ENCODE assay signal across 12 cellular contexts in the genomic region with DNA sequence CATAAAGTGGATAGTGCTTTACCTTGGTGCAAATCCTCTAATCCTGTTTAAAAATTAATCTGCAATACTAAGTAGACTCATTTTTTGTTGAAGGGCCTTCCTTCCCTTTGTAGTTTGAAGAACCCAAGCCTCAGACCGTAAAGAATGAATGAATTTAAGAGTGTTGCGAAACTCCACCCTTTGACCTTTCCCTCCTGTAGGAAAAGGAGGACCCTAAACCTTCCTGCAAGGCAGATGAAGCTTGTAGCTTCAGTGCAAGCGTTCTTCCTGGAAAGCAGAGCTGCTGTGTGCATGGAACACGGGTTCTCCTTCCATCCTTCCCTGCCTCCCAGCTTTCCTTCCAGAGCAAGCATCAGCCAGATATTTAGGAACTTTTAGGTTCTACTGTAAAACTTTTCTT. TPM values are rescaled to one million over a fixed set of nuclear protein-coding genes. Genes with fewer than 3 reads are reported as not detected.
DNase-seq lines count a peak whose midpoint lies in the region; TF ChIP-seq lines count a peak whose summit lies in the region.
"Had no signal": no experiment of that assay in that cellular context is flagged by ENCODE, and none has a peak within 500 bp of the region (broad histone marks: within the 10 kb centered on the region; RNA-seq: fewer than 3 reads in every experiment).

No MANE protein-coding gene starts in this region.

- H3K36me3 Mint-ChIP-seq in activated CD4-positive, alpha-beta memory T cell treated with anti-CD3 and anti-CD28 coated beads, Interleukin-2, amount 10 ng/mL, durations not matched to agents 7 days and 5 days (ENCODE audit: low read depth) = no peaks in the 10 kb centered on the region
- peaks cover 2% of the 10 kb centered on the region for H3K36me3 Mint-ChIP-seq in activated CD4-positive, alpha-beta memory T cell treated with anti-CD3 and anti-CD28 coated beads for 36 hours
- H3K36me3 Mint-ChIP-seq in glutamatergic neuron (ENCODE audit: unreplicated experiment) = no peaks in the 10 kb centered on the region

- no peaks in the 10 kb centered on the region for H3K36me3 ChIP-seq in SK-N-MC (ENCODE audit: insufficient read depth, low read length)
- H3K36me3 ChIP-seq in skeletal muscle tissue (ENCODE audit: control insufficient read depth in 3 of 3, insufficient read depth in 3 of 3, low read length in 3 of 3) = no peaks in the 10 kb centered on the region

- CTCF ChIA-PET in activated CD4-positive, alpha-beta memory T cell treated with anti-CD3 and anti-CD28 coated beads, Interleukin-2, amount 10 ng/mL, durations not matched to agents 7 days and 5 days (lab: Charles Lee) = interaction anchor here (1.0 to 3.2 kb wide), 3 partner anchors 12 to 45 kb away, joined by 5 to 23 read pairs (median 12); no protein-coding TSS in a partner anchor
- CTCF ChIA-PET in activated CD4-positive, alpha-beta memory T cell treated with anti-CD3 and anti-CD28 coated beads for 36 hours (lab: Charles Lee) = interaction anchor here (5.0 kb wide), 1 partner anchor 11 kb away, joined by 35 read pairs; no protein-coding TSS in a partner anchor

- H3K27ac Mint-ChIP-seq in activated CD4-positive, alpha-beta memory T cell treated with anti-CD3 and anti-CD28 coated beads, Interleukin-2, amount 10 ng/mL, durations not matched to agents 7 days and 5 days = no peak overlapping the region
- H3K27ac Mint-ChIP-seq in activated CD4-positive, alpha-beta memory T cell treated with anti-CD3 and anti-CD28 coated beads for 36 hours = no peak overlapping the region
- peak overlapping the region; percentile 75 for H3K27ac Mint-ChIP-seq in glutamatergic neuron (ENCODE audit: unreplicated experiment)

- intact Hi-C loops in activated CD4-positive, alpha-beta memory T cell treated with anti-CD3 and anti-CD28 coated beads for 36 hours (cut with micrococcal nuclease) = loop anchor here (5.0 kb wide), 1 partner anchor 1456 kb away; the partner anchor contains the start of gene NAPG

- peaks cover 22% of the 10 kb centered on the region for H3K4me1 Mint-ChIP-seq in activated CD4-positive, alpha-beta memory T cell treated with anti-CD3 and anti-CD28 coated beads, Interleukin-2, amount 10 ng/mL, durations not matched to agents 7 days and 5 days
- H3K4me1 Mint-ChIP-seq in activated CD4-positive, alpha-beta memory T cell treated with anti-CD3 and anti-CD28 coated beads for 36 hours (ENCODE audit: low read depth) = peaks cover 16% of the 10 kb centered on the region
- peaks cover 20% of the 10 kb centered on the region for H3K4me1 Mint-ChIP-seq in glutamatergic neuron (ENCODE audit: low read depth, unreplicated experiment)

- H3K9me3 ChIP-seq in SK-N-MC (ENCODE audit: low read depth, low read length) = no peaks in the 10 kb centered on the region
- H3K9me3 ChIP-seq in skeletal muscle tissue (ENCODE audit: control insufficient read depth in 3 of 3, low read length in 3 of 3) = no peaks in the 10 kb centered on the region
- H3K9me3 ChIP-seq: SK-N-SH had no signal

- H3K27me3 Mint-ChIP-seq in activated CD4-positive, alpha-beta memory T cell treated with anti-CD3 and anti-CD28 coated beads, Interleukin-2, amount 10 ng/mL, durations not matched to agents 7 days and 5 days = peaks cover 5% of the 10 kb centered on the region
- H3K27me3 Mint-ChIP-seq in activated CD4-positive, alpha-beta memory T cell treated with anti-CD3 and anti-CD28 coated beads for 36 hours = peaks cover 7% of the 10 kb centered on the region
- H3K27me3 Mint-ChIP-seq in glutamatergic neuron (ENCODE audit: unreplicated experiment) = peaks cover 2% of the 10 kb centered on the region

- no peak for DNase-seq in activated CD4-positive, alpha-beta memory T cell treated with anti-CD3 and anti-CD28 coated beads, Interleukin-2, amount 10 ng/mL, durations not matched to agents 7 days and 5 days
- DNase-seq in activated CD4-positive, alpha-beta memory T cell treated with anti-CD3 and anti-CD28 coated beads for 36 hours = no peak
- DNase-seq in SK-N-MC (ENCODE audit: low read depth, low spot score) (no peak), glutamatergic neuron (no peak), SIG-M5 treated with dmso at 0.1 percent for 504 hours (lab: John Stamatoyannopoulos, UW; ENCODE audit: unreplicated experiment) (no peak), kidney tubule cell (ENCODE audit: low spot score) (no peak), NCI-H82 treated with DMSO at 0.1 percent for 48 hours (lab: John Stamatoyannopoulos, UW; ENCODE audit: unreplicated experiment) (no peak)
- DNase-seq: mammary epithelial cell; NCI-H1930; SK-N-SH; stimulated activated CD4-positive, alpha-beta T cell treated with anti-CD3 and anti-CD28 coated beads, Interleukin-4, amount 100 ng/mL, for 24 hours had no signal

- H3K4me3 Mint-ChIP-seq in activated CD4-positive, alpha-beta memory T cell treated with anti-CD3 and anti-CD28 coated beads, Interleukin-2, amount 10 ng/mL, durations not matched to agents 7 days and 5 days = peak overlapping the region; percentile 21
- no peak overlapping the region for H3K4me3 Mint-ChIP-seq in activated CD4-positive, alpha-beta memory T cell treated with anti-CD3 and anti-CD28 coated beads for 36 hours
- H3K4me3 Mint-ChIP-seq in glutamatergic neuron (ENCODE audit: unreplicated experiment) = peak overlapping the region; percentile 90

- H3K27me3 ChIP-seq in skeletal muscle tissue (ENCODE audit: control insufficient read depth in 3 of 3, insufficient read depth in 3 of 3, low read length in 3 of 3) = no peaks in the 10 kb centered on the region

- H3K4me3 ChIP-seq in SK-N-MC (peak overlapping the region; percentile 91), skeletal muscle tissue (ENCODE audit: low read length in 3 of 3) (peak overlapping the region; percentile 54 to 66 (median 66))

- POLR2A ChIA-PET in activated CD4-positive, alpha-beta memory T cell treated with anti-CD3 and anti-CD28 coated beads, Interleukin-2, amount 10 ng/mL, durations not matched to agents 7 days and 5 days (lab: Charles Lee) = interaction anchor here (0.9 to 4.4 kb wide), 3 partner anchors 12 to 132 kb away, joined by 3 to 30 read pairs (median 25); partner anchors contain the start of genes CHMP1B and MPPE1
- POLR2A ChIA-PET in activated CD4-positive, alpha-beta memory T cell treated with anti-CD3 and anti-CD28 coated beads for 36 hours (lab: Charles Lee) = no interaction called here

- H3K9ac ChIP-seq in SK-N-MC (ENCODE audit: insufficient read length) = peak overlapping the region; percentile 29
- peak overlapping the region; percentile 26 to 69 (median 60) for H3K9ac ChIP-seq in skeletal muscle tissue (ENCODE audit: low read depth in 1 of 3, low read length in 3 of 3)
- H3K9ac ChIP-seq: SK-N-SH had no signal

- H3K27ac ChIP-seq in SK-N-MC = no peak overlapping the region
- H3K27ac ChIP-seq in skeletal muscle tissue (ENCODE audit: low read depth, low read length) = no peak overlapping the region

- TF ChIP-seq CTCF in glutamatergic neuron (IDR thresholded peaks at IDR 0.05; ENCODE audit: partially characterized antibody, unreplicated experiment) = no peak

- H3K4me1 ChIP-seq in skeletal muscle tissue (ENCODE audit: control insufficient read depth in 3 of 3, insufficient read depth in 3 of 3, low read length in 3 of 3) = peaks cover 40 to 51% (median 47%) of the 10 kb centered on the region in 3 donors

- H3K9me3 Mint-ChIP-seq in activated CD4-positive, alpha-beta memory T cell treated with anti-CD3 and anti-CD28 coated beads, Interleukin-2, amount 10 ng/mL, durations not matched to agents 7 days and 5 days = no peaks in the 10 kb centered on the region
- no peaks in the 10 kb centered on the region for H3K9me3 Mint-ChIP-seq in activated CD4-positive, alpha-beta memory T cell treated with anti-CD3 and anti-CD28 coated beads for 36 hours
- H3K9me3 Mint-ChIP-seq in glutamatergic neuron (ENCODE audit: unreplicated experiment) = peaks cover 18% of the 10 kb centered on the region

RNA-seq across cellular contexts. Expression of gene IMPA2, which starts 1.7 kb away (rescaled TPM):
- 10 to 100 TPM; 12.6 to 15.4 TPM for total RNA-seq in activated CD4-positive, alpha-beta memory T cell treated with anti-CD3 and anti-CD28 coated beads, Interleukin-2, amount 10 ng/mL, durations not matched to agents 7 days and 5 days
- total RNA-seq in activated CD4-positive, alpha-beta memory T cell treated with anti-CD3 and anti-CD28 coated beads for 36 hours = 10 to 100 TPM; 20.3 to 21.6 TPM
- total RNA-seq in glutamatergic neuron (ENCODE audit: unreplicated experiment) (103 TPM), skeletal muscle tissue (33.9 TPM)
